1 cellular context compared by ENCODE assay signal in genomic region chr3:16494906-16495580, GRCh38.
A peak's percentile ranks its signal among the peaks of the same experiment; 100 is the strongest.
TF ChIP-seq lines count a peak whose summit lies in the region.

No MANE protein-coding gene starts in this region.

TF ChIP-seq in HEK293, 187 proteins besides CTCF, POLR2A, EP300 and RAD21 (continued from another document):
- TF ChIP-seq PRDM6 (tag by site-specific recombination; IDR thresholded peaks at IDR 0.05) (peak; percentile 30; the same call in 1 of the 2 replicates), ZNF645 (tag by site-specific recombination; IDR thresholded peaks at IDR 0.05) (no peak), ZBTB17 (tag by site-specific recombination; IDR thresholded peaks at IDR 0.05) (peak; percentile 48; the same call in 1 of the 2 replicates), GFI1B (tag by site-specific recombination; IDR thresholded peaks at IDR 0.05) (0 out of 2 replicates have a peak, but pooled peaks have one; percentile 15), ZNF266 (tag by site-specific recombination; IDR thresholded peaks at IDR 0.05; ENCODE audit: low read depth) (no peak), ZNF76 (tag by site-specific recombination; IDR thresholded peaks at IDR 0.05; ENCODE audit: borderline replicate concordance, low read depth) (no peak), ZNF146 (tag by site-specific recombination; IDR thresholded peaks at IDR 0.05) (no peak)
